1 cellular context compared by ENCODE assay signal in the genomic region with DNA sequence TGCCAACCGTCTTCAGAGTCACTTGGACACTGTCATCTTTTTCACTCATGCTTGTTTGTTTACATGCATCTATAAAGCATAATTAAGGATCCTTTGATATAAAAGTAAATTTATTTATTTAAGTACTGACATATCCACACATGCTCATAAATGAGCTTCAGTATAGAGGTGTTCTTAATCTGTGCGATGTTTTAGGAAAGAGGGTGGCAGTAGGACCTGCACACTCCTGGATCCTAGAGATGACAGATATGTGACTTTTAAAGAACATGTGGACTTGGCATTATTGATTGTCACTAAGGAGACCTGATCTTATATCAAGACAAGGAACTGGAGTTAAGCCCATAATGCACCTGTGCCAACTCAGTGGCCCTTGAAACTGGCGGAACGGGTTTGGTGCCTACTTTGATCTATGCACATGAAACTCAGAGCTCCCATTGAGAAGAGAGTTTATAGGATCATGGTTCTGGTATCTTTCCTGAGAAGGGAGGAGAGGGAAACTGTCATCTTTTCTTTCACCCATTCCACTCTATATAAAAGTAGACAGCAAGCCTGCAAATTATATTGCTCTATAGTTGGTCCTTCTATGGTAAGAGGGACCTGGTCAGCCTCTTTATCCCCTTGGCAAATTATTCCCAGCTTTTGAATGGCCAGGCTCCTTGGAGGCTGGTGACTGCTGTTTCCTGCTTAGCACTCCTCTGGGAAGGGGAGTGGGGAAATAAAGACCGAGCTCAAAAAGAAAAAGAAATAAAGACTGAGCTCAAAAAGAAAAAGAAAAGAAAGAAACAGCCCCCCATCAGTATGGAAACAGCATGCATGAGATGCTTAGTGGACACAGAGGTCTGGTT.
TF ChIP-seq lines count a peak whose summit lies in the region.

No MANE protein-coding gene starts in this region.

TF ChIP-seq in HCT116, 20 proteins besides CTCF, POLR2A, EP300 and RAD21:
- TF ChIP-seq SIN3A (IDR thresholded peaks at IDR 0.05; ENCODE audit: low read depth): 0 out of 2 replicates have a peak, but pooled peaks have one; percentile 39
- TF ChIP-seq TCF7L2 (IDR thresholded peaks at IDR 0.05; ENCODE audit: borderline replicate concordance, extremely low read depth, insufficient read depth, insufficient read length): peak; percentile 40
- TF ChIP-seq CEBPB (IDR thresholded peaks at IDR 0.05; ENCODE audit: low read depth): no peak
- TF ChIP-seq CBX3 (IDR thresholded peaks at IDR 0.05; ENCODE audit: low read depth): peak; percentile 51; the same call in 1 of the 2 replicates
- TF ChIP-seq SP1 (IDR thresholded peaks at IDR 0.05; ENCODE audit: low read depth): peak; percentile 51; the same call in 1 of the 2 replicates
TF ChIP-seq in HCT116: peak in this region for 4.
